Comparison of ENCODE assay signal across 15 cellular contexts in the genomic region with DNA sequence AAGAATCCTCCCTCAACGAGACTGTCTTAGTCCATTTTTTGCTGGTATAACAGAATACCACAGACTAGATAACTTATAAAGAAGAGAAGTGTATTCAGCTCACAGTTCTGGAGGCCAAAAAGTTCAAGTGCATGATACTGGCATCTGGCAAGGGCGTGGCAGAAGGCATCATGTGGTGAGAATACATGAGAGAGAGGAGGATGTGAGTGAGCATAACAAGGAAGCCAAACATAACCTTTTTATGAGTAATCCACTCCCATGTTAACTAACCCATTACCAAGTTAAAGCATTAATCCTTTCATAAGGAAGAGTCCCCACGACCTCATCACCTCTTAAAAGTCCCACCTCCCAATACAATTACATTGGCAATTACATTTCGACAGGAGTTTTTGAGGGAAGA.
"Had no signal": no experiment of that assay in that cellular context is flagged by ENCODE, and none has a peak within 500 bp of the region (broad histone marks: within the 10 kb centered on the region; RNA-seq: fewer than 3 reads in every experiment).

No MANE protein-coding gene starts in this region.

- H3K9me3 ChIP-seq: esophagus muscularis mucosa, heart right ventricle had no signal

- DNase-seq: activated CD4-positive, alpha-beta T cell treated with anti-CD3 and anti-CD28 coated beads, Interleukin-2, amount 50 U/mL, for 48 hours; activated CD4-positive, CD25-positive, alpha-beta regulatory T cell treated with anti-CD3 and anti-CD28 coated beads, Interleukin-2, amount 50 U/mL, for 72 hours; activated CD8-positive, alpha-beta memory T cell treated with anti-CD3 and anti-CD28 coated beads, Interleukin-2, amount 10 ng/mL, durations not matched to agents 7 days and 5 days; activated effector memory CD4-positive, alpha-beta T cell treated with Interleukin-2 at 50 U/mL for 16 hours; activated T-cell treated with anti-CD3 and anti-CD28 coated beads, Interleukin-2, amount 50 U/mL, for 24 hours; amniotic stem cell; endodermal cell; heart right ventricle; left lung; mesenchymal stem cell; nephron progenitor cell; stimulated activated CD4-positive, alpha-beta T cell treated with anti-CD3 and anti-CD28 coated beads, Interleukin-2, amount 100 ng/mL, for 48 hours; stimulated activated naive CD8-positive, alpha-beta T cell treated with anti-CD3 and anti-CD28 coated beads, Interleukin-15, Interleukin-2, amounts not matched to agents 100 U/mL and 50 U/mL, for 24 hours had no signal

- H3K4me1 ChIP-seq: esophagus muscularis mucosa, heart right ventricle, left lung had no signal

- ATAC-seq: activated CD8-positive, alpha-beta memory T cell treated with anti-CD3 and anti-CD28 coated beads, Interleukin-2, amount 10 ng/mL, durations not matched to agents 7 days and 5 days; activated naive CD4-positive, alpha-beta T cell treated with anti-CD3 and anti-CD28 coated beads, Interleukin-2, amount 50 U/mL, for 72 hours; heart right ventricle; left lung; stimulated activated naive CD8-positive, alpha-beta T cell treated with anti-CD3 and anti-CD28 coated beads, Interleukin-15, Interleukin-2, amounts not matched to agents 100 U/mL and 50 U/mL, for 24 hours had no signal

- H3K36me3 ChIP-seq: esophagus muscularis mucosa, heart right ventricle, left lung had no signal

- H3K4me3 ChIP-seq: esophagus muscularis mucosa, heart right ventricle, left lung had no signal

- H3K27me3 ChIP-seq: esophagus muscularis mucosa, heart right ventricle, left lung had no signal

- H3K27ac ChIP-seq: esophagus muscularis mucosa, heart right ventricle, left lung had no signal
